8 cellular contexts compared by ENCODE assay signal in the genomic region with DNA sequence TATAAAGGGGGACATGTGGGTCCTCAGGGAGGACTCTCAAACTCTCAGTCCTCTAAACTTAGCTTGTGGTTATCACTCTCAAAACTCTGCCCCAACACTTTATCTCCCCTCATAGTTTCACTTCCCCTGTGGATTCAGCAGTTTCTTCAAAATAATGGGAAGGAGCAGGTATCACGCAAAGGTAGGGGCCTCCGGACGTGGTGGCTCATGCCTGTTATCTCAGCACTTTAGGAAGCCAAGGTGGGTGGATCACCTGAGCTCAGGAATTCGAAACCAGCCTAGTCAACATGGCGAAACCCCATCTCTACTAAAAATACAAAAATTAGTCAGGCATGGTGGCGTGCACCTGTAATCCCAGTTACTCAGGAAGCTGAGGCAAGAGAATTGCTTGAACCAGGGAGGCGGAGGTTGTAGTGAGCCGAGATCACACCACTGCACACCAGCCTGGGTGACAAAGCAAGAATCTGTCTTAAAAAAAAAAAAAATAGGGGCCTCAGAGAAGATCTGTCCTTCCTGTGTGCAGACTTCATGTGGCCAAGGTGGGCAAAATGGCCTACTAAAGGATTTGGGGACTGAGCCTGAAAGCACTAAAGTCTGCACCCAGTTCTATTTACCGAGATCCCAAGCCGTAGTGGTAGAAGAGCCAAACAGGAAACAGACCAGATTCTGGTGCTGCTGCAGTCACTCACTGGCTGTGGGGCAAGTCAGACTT. TPM values are rescaled to one million over a fixed set of nuclear protein-coding genes. Genes with fewer than 3 reads are reported as not detected.
DNase-seq lines count a peak whose midpoint lies in the region; ATAC-seq and TF ChIP-seq lines count a peak whose summit lies in the region.

No MANE protein-coding gene starts in this region.

- H3K4ac ChIP-seq in mesenchymal stem cell (ENCODE audit: low read depth in 1 of 2, low read length in 2 of 2) = no peak overlapping the region

- H3K27ac ChIP-seq in OCI-LY7 (ENCODE audit: low read depth, low read length, poor library complexity, severe bottlenecking) (peak overlapping the region; percentile 98), mesenchymal stem cell (ENCODE audit: low read length, poor library complexity, severe bottlenecking) (peak overlapping the region; percentile 38)

- TF ChIP-seq CTCF in OCI-LY7 (conservative IDR thresholded peaks at IDR 0.05; ENCODE audit: low read length) = no peak
- TF ChIP-seq CTCF in mucosa of descending colon (IDR thresholded peaks at IDR 0.05) = no peak
- no peak for TF ChIP-seq CTCF in nephron progenitor cell (IDR thresholded peaks at IDR 0.05)

- H4K8ac ChIP-seq in mesenchymal stem cell (ENCODE audit: low read length) = no peak overlapping the region

- BruUV-seq in OCI-LY7 (replicated peaks; lab: Mats Ljungman, UMichigan) = no TSS peak

- H3K79me2 ChIP-seq in OCI-LY7 (ENCODE audit: insufficient read depth, low read depth, low read length) = peaks cover 57% of the 10 kb centered on the region

- peak overlapping the region; percentile 7 for H3K9ac ChIP-seq in mesenchymal stem cell (ENCODE audit: low read length)

- WGBS in mesenchymal stem cell = 78% methylated on average over 10 of the region's 10 CpGs

- no peak overlapping the region for H2BK5ac ChIP-seq in mesenchymal stem cell (ENCODE audit: low read depth, low read length, poor library complexity, severe bottlenecking)

- H3K36me3 ChIP-seq in OCI-LY7 (ENCODE audit: insufficient read depth, low read length) (peaks cover 59% of the 10 kb centered on the region), mesenchymal stem cell (ENCODE audit: control insufficient read depth in 1 of 2, insufficient read depth in 2 of 2, low read depth in 1 of 2, low read length in 2 of 2) (peaks cover 0 to 5% of the 10 kb centered on the region in 2 experiments), mucosa of descending colon (ENCODE audit: low read depth) (no peaks in the 10 kb centered on the region)

- H2AFZ ChIP-seq in OCI-LY7 (ENCODE audit: low read length) = no peak overlapping the region
- no peak overlapping the region for H2AFZ ChIP-seq in mesenchymal stem cell (ENCODE audit: low read depth, low read length)

- CTCF ChIA-PET in OCI-LY7 (lab: Charles Lee; ENCODE audit: unreplicated experiment) = interaction anchor here (0.6 to 1.0 kb wide), 3 partner anchors 20 to 134 kb away, joined by 3 to 4 read pairs (median 3); a partner anchor contains a TSS

- peaks cover 5% of the 10 kb centered on the region for H3K4me1 Mint-ChIP-seq in nephron progenitor cell

- no peak overlapping the region for H3K4me3 Mint-ChIP-seq in nephron progenitor cell

- POLR2A ChIA-PET in OCI-LY7 (lab: Charles Lee) = interaction anchor here (0.8 to 5.0 kb wide), 8 partner anchors 7 to 124 kb away, joined by 3 to 41 read pairs (median 5); a partner anchor contains a TSS

- no peaks in the 10 kb centered on the region for H3K9me2 ChIP-seq in OCI-LY7 (ENCODE audit: insufficient read depth, low read length)

- no peak overlapping the region for H3K23ac ChIP-seq in mesenchymal stem cell (ENCODE audit: low read length in 2 of 2)

- DNase-seq in OCI-LY7 (ENCODE audit: low spot score) (peak; percentile 81), mesenchymal stem cell (no peak), mucosa of descending colon (no peak), nephron progenitor cell (no peak), DMS 273 treated with DMSO at 0.1 percent for 48 hours (lab: John Stamatoyannopoulos, UW) (no peak), D341Med (ENCODE audit: low spot score) (no peak)

- H4K20me1 ChIP-seq in OCI-LY7 (ENCODE audit: insufficient read depth, low read length) = no peaks in the 10 kb centered on the region

- H2AK5ac ChIP-seq in mesenchymal stem cell (ENCODE audit: low read length, severe bottlenecking) = no peak overlapping the region

- no peak overlapping the region for H2BK12ac ChIP-seq in mesenchymal stem cell (ENCODE audit: low read length in 2 of 2)

- no peaks in the 10 kb centered on the region for H3K9me3 ChIP-seq in OCI-LY7 (ENCODE audit: low read length)
- no peaks in the 10 kb centered on the region for H3K9me3 ChIP-seq in mesenchymal stem cell (ENCODE audit: control insufficient read depth, low read length)
- no peaks in the 10 kb centered on the region for H3K9me3 ChIP-seq in mucosa of descending colon

- H3K27me3 Mint-ChIP-seq in nephron progenitor cell (ENCODE audit: low read depth, poor library complexity) = peaks cover 51% of the 10 kb centered on the region

- H3K36me3 Mint-ChIP-seq in nephron progenitor cell (ENCODE audit: low read depth) = no peaks in the 10 kb centered on the region

- H3K4me2 ChIP-seq in OCI-LY7 (ENCODE audit: low read length) (peak overlapping the region; percentile 86), mesenchymal stem cell (ENCODE audit: low read length, poor library complexity, severe bottlenecking) (no peak overlapping the region)

- H3K18ac ChIP-seq in mesenchymal stem cell (ENCODE audit: low read depth in 1 of 2, low read length in 2 of 2) = no peak overlapping the region

- H3K27me3 ChIP-seq in mesenchymal stem cell (ENCODE audit: control insufficient read depth in 1 of 2, insufficient read depth in 1 of 2, low read length in 2 of 2) = peaks cover 0 to 36% of the 10 kb centered on the region in 2 experiments

- H3K9me3 Mint-ChIP-seq in nephron progenitor cell = no peaks in the 10 kb centered on the region

- ATAC-seq in GM18870 (IDR thresholded peaks at IDR 0.05; ENCODE audit: unreplicated experiment) (peak; percentile 44), HG02571 (IDR thresholded peaks at IDR 0.05; ENCODE audit: unreplicated experiment) (peak; percentile 42), mucosa of descending colon (no peak)

- intact Hi-C loops in OCI-LY7 (cut with micrococcal nuclease; ENCODE audit: unreplicated experiment) (loop anchor here (1.0 to 10.0 kb wide), 3 partner anchors 20 to 304 kb away; a partner anchor contains a TSS), mucosa of descending colon (cut with DNase I, micrococcal nuclease) (no loop called here)

- H3K27ac Mint-ChIP-seq in nephron progenitor cell = no peak overlapping the region

- no peak overlapping the region for H4K91ac ChIP-seq in mesenchymal stem cell (ENCODE audit: low read length)

- H3K4me3 ChIP-seq in OCI-LY7 (ENCODE audit: low read depth, low read length, poor library complexity, severe bottlenecking) (peak overlapping the region; percentile 55), mesenchymal stem cell (ENCODE audit: insufficient read depth in 1 of 2, low read depth in 1 of 2, low read length in 2 of 2) (no peak overlapping the region), mucosa of descending colon (no peak overlapping the region)

- H3K14ac ChIP-seq in mesenchymal stem cell (ENCODE audit: low read length in 2 of 2) = no peak overlapping the region

- H3K79me1 ChIP-seq in mesenchymal stem cell (replicated peaks; ENCODE audit: low read length, poor library complexity, severe bottlenecking) = no peaks in the 10 kb centered on the region

- H3K4me1 ChIP-seq in OCI-LY7 (ENCODE audit: insufficient read depth, low read length, poor library complexity, severe bottlenecking) (peaks cover 78% of the 10 kb centered on the region), mesenchymal stem cell (ENCODE audit: control insufficient read depth, insufficient read depth, low read depth, low read length) (peaks cover 6% of the 10 kb centered on the region), mucosa of descending colon (ENCODE audit: low read depth) (peaks cover 12% of the 10 kb centered on the region)

- H2BK120ac ChIP-seq in mesenchymal stem cell (ENCODE audit: low read depth, low read length) = no peak overlapping the region

- H2BK15ac ChIP-seq in mesenchymal stem cell (ENCODE audit: low read depth, poor library complexity, severe bottlenecking) = no peak overlapping the region

RNA-seq across cellular contexts. Expression of a gene that starts 6.4 kb away (rescaled TPM):
- total RNA-seq in OCI-LY7 (2014; rRNA removed; shearing (Covaris generic)) = 48.6 and 51.7 TPM in 2 replicates
- total RNA-seq in OCI-LY7 (2022) (153 and 207 TPM in 2 replicates), mucosa of descending colon (10 to 100 TPM in 1 of 3 donors, 1 to 10 TPM in 2; 6.2 to 13.8 (median 7.3) TPM)
- 0.19 TPM for polyA plus RNA-seq in mesenchymal stem cell (2013, experiment 1 of 2)
- 0.10 TPM for polyA plus RNA-seq in mesenchymal stem cell (2013, experiment 2 of 2)

RNA-seq across cellular contexts. Expression of a gene that starts 19.9 kb away (rescaled TPM):
- 18.9 and 25.8 TPM in 2 replicates for total RNA-seq in OCI-LY7 (2014; rRNA removed; shearing (Covaris generic))
- total RNA-seq in OCI-LY7 (2022) (26.9 and 32.0 TPM in 2 replicates), mucosa of descending colon (10 to 100 TPM; 23.4 to 44.4 (median 38.7) TPM)
- polyA plus RNA-seq in mesenchymal stem cell (2013, experiment 1 of 2) = 9.3 TPM
- 8.4 TPM for polyA plus RNA-seq in mesenchymal stem cell (2013, experiment 2 of 2)

RNA-seq across cellular contexts. Expression of a gene that starts 20.1 kb away (rescaled TPM):
- 26.1 and 31.6 TPM in 2 replicates for total RNA-seq in OCI-LY7 (2014; rRNA removed; shearing (Covaris generic))
- 58.2 and 66.5 TPM in 2 replicates for total RNA-seq in OCI-LY7 (2022)
- polyA plus RNA-seq in mesenchymal stem cell (2013, experiment 1 of 2) = 8.0 TPM
- polyA plus RNA-seq in mesenchymal stem cell (2013, experiment 2 of 2) = 7.8 TPM
- 10 to 100 TPM; 26.1 to 52.9 (median 46.0) TPM for total RNA-seq in mucosa of descending colon

RNA-seq across cellular contexts. Expression of a gene that starts 31.4 kb away (rescaled TPM):
- 1.4 and 7.0 TPM in 2 replicates for total RNA-seq in OCI-LY7 (2014; rRNA removed; shearing (Covaris generic))
- total RNA-seq in OCI-LY7 (2022) = 5.1 and 8.4 TPM in 2 replicates
- 20.0 TPM for polyA plus RNA-seq in mesenchymal stem cell (2013, experiment 1 of 2)
- 20.3 TPM for polyA plus RNA-seq in mesenchymal stem cell (2013, experiment 2 of 2)
- total RNA-seq in mucosa of descending colon = 10 to 100 TPM; 10.7 to 35.3 (median 16.9) TPM
